In the genomic region with DNA sequence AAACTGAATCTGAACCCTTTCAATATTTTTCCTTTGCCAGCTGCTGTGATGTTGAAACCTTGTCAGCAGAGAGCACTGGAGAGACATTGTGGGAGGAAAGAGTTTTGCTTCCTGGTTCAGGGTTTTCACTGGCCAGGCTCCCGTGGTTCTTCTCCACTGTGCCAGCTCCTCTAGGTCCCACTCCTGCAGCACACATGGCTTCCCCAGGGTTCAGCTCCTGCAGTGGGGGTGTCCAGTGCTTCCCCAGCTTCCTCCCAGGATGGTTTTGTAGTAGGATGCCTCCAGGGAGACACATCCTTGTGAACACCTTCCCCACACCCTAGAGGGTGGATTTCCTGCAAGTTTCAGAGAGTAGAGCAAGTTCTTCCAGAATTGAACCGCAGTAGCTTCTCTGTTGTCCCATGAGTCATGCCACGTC, we compare ENCODE assay signal across 1 cellular context.
TF ChIP-seq lines count a peak whose summit lies in the region.

No MANE protein-coding gene starts in this region.

TF ChIP-seq in HepG2, 621 proteins besides CTCF, POLR2A, EP300 and RAD21 (continued from another document and continues in another):
- TF ChIP-seq, protein P1, sequence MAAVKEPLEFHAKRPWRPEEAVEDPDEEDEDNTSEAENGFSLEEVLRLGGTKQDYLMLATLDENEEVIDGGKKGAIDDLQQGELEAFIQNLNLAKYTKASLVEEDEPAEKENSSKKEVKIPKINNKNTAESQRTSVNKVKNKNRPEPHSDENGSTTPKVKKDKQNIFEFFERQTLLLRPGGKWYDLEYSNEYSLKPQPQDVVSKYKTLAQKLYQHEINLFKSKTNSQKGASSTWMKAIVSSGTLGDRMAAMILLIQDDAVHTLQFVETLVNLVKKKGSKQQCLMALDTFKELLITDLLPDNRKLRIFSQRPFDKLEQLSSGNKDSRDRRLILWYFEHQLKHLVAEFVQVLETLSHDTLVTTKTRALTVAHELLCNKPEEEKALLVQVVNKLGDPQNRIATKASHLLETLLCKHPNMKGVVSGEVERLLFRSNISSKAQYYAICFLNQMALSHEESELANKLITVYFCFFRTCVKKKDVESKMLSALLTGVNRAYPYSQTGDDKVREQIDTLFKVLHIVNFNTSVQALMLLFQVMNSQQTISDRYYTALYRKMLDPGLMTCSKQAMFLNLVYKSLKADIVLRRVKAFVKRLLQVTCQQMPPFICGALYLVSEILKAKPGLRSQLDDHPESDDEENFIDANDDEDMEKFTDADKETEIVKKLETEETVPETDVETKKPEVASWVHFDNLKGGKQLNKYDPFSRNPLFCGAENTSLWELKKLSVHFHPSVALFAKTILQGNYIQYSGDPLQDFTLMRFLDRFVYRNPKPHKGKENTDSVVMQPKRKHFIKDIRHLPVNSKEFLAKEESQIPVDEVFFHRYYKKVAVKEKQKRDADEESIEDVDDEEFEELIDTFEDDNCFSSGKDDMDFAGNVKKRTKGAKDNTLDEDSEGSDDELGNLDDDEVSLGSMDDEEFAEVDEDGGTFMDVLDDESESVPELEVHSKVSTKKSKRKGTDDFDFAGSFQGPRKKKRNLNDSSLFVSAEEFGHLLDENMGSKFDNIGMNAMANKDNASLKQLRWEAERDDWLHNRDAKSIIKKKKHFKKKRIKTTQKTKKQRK (IDR thresholded peaks at IDR 0.05; ENCODE audit: low read length), result no peak
- TF ChIP-seq, protein P2, sequence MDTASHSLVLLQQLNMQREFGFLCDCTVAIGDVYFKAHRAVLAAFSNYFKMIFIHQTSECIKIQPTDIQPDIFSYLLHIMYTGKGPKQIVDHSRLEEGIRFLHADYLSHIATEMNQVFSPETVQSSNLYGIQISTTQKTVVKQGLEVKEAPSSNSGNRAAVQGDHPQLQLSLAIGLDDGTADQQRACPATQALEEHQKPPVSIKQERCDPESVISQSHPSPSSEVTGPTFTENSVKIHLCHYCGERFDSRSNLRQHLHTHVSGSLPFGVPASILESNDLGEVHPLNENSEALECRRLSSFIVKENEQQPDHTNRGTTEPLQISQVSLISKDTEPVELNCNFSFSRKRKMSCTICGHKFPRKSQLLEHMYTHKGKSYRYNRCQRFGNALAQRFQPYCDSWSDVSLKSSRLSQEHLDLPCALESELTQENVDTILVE (CRISPR knock-in tag; IDR thresholded peaks at IDR 0.05), result no peak
- TF ChIP-seq, protein P3, sequence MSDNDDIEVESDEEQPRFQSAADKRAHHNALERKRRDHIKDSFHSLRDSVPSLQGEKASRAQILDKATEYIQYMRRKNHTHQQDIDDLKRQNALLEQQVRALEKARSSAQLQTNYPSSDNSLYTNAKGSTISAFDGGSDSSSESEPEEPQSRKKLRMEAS (IDR thresholded peaks at IDR 0.05), result no peak
- TF ChIP-seq TEAD3 (CRISPR knock-in tag; optimal IDR thresholded peaks at IDR 0.05; ENCODE audit: borderline replicate concordance) (peak; percentile 35), HNF4G (IDR thresholded peaks at IDR 0.05; ENCODE audit: borderline replicate concordance, low read depth, low read length) (no peak), HNF4G (CRISPR knock-in tag; IDR thresholded peaks at IDR 0.05; ENCODE audit: borderline replicate concordance, low read depth) (no peak), ZNF124 (CRISPR knock-in tag; IDR thresholded peaks at IDR 0.05) (0 out of 2 replicates have a peak, but pooled peaks have one; percentile 31), ARHGAP35 (CRISPR knock-in tag; IDR thresholded peaks at IDR 0.05; ENCODE audit: borderline replicate concordance) (no peak), ZNF264 (CRISPR knock-in tag; IDR thresholded peaks at IDR 0.05) (no peak), SKI (IDR thresholded peaks at IDR 0.05; ENCODE audit: partially characterized antibody) (no peak), MEIS2 (CRISPR knock-in tag; IDR thresholded peaks at IDR 0.05) (no peak), FOSL1 (CRISPR knock-in tag; IDR thresholded peaks at IDR 0.05; ENCODE audit: borderline replicate concordance) (no peak), IKZF4 (CRISPR knock-in tag; IDR thresholded peaks at IDR 0.05; ENCODE audit: borderline replicate concordance, low read depth, not compliant biosample characterization) (no peak), PAX8 (CRISPR knock-in tag; IDR thresholded peaks at IDR 0.05; ENCODE audit: borderline replicate concordance) (no peak), NFE2 (CRISPR knock-in tag; IDR thresholded peaks at IDR 0.05) (no peak), RAD51 (IDR thresholded peaks at IDR 0.05; ENCODE audit: borderline replicate concordance) (no peak), EZH2 (conservative IDR thresholded peaks at IDR 0.05; ENCODE audit: low read depth, low read length) (no peak), PRPF4 (IDR thresholded peaks at IDR 0.05; ENCODE audit: low read depth, low read length, poor library complexity, severe bottlenecking) (no peak), ZNF607 (CRISPR knock-in tag; IDR thresholded peaks at IDR 0.05; ENCODE audit: borderline replicate concordance) (no peak), TBL1XR1 (IDR thresholded peaks at IDR 0.05; ENCODE audit: borderline replicate concordance, low read length, partially characterized antibody) (no peak), NR2F1 (CRISPR knock-in tag; IDR thresholded peaks at IDR 0.05) (no peak), ZNF343 (CRISPR knock-in tag; IDR thresholded peaks at IDR 0.05) (no peak), ZNF350 (CRISPR knock-in tag; IDR thresholded peaks at IDR 0.05; ENCODE audit: borderline replicate concordance, low read depth) (no peak), ZNF430 (CRISPR knock-in tag; IDR thresholded peaks at IDR 0.05) (no peak), ZNF768 (CRISPR knock-in tag; IDR thresholded peaks at IDR 0.05) (no peak), ELF1 (CRISPR knock-in tag; IDR thresholded peaks at IDR 0.05) (peak; percentile 74), THAP11 (CRISPR knock-in tag; IDR thresholded peaks at IDR 0.05) (peak; percentile 34; the same call in 1 of the 2 replicates)
- TF ChIP-seq, protein P4, sequence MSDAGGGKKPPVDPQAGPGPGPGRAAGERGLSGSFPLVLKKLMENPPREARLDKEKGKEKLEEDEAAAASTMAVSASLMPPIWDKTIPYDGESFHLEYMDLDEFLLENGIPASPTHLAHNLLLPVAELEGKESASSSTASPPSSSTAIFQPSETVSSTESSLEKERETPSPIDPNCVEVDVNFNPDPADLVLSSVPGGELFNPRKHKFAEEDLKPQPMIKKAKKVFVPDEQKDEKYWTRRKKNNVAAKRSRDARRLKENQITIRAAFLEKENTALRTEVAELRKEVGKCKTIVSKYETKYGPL (CRISPR knock-in tag; IDR thresholded peaks at IDR 0.05), result no peak
- TF ChIP-seq, protein P5, sequence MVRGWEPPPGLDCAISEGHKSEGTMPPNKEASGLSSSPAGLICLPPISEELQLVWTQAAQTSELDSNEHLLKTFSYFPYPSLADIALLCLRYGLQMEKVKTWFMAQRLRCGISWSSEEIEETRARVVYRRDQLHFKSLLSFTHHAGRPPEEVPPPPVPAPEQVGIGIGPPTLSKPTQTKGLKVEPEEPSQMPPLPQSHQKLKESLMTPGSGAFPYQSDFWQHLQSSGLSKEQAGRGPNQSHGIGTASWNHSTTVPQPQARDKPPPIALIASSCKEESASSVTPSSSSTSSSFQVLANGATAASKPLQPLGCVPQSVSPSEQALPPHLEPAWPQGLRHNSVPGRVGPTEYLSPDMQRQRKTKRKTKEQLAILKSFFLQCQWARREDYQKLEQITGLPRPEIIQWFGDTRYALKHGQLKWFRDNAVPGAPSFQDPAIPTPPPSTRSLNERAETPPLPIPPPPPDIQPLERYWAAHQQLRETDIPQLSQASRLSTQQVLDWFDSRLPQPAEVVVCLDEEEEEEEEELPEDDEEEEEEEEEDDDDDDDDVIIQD (CRISPR knock-in tag; IDR thresholded peaks at IDR 0.05; ENCODE audit: low read depth), result 0 out of 2 replicates have a peak, but pooled peaks have one; percentile 20
- TF ChIP-seq, protein P6, sequence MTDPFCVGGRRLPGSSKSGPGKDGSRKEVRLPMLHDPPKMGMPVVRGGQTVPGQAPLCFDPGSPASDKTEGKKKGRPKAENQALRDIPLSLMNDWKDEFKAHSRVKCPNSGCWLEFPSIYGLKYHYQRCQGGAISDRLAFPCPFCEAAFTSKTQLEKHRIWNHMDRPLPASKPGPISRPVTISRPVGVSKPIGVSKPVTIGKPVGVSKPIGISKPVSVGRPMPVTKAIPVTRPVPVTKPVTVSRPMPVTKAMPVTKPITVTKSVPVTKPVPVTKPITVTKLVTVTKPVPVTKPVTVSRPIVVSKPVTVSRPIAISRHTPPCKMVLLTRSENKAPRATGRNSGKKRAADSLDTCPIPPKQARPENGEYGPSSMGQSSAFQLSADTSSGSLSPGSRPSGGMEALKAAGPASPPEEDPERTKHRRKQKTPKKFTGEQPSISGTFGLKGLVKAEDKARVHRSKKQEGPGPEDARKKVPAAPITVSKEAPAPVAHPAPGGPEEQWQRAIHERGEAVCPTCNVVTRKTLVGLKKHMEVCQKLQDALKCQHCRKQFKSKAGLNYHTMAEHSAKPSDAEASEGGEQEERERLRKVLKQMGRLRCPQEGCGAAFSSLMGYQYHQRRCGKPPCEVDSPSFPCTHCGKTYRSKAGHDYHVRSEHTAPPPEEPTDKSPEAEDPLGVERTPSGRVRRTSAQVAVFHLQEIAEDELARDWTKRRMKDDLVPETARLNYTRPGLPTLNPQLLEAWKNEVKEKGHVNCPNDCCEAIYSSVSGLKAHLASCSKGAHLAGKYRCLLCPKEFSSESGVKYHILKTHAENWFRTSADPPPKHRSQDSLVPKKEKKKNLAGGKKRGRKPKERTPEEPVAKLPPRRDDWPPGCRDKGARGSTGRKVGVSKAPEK (CRISPR knock-in tag; IDR thresholded peaks at IDR 0.05; ENCODE audit: borderline replicate concordance), result no peak
- TF ChIP-seq, protein P7, sequence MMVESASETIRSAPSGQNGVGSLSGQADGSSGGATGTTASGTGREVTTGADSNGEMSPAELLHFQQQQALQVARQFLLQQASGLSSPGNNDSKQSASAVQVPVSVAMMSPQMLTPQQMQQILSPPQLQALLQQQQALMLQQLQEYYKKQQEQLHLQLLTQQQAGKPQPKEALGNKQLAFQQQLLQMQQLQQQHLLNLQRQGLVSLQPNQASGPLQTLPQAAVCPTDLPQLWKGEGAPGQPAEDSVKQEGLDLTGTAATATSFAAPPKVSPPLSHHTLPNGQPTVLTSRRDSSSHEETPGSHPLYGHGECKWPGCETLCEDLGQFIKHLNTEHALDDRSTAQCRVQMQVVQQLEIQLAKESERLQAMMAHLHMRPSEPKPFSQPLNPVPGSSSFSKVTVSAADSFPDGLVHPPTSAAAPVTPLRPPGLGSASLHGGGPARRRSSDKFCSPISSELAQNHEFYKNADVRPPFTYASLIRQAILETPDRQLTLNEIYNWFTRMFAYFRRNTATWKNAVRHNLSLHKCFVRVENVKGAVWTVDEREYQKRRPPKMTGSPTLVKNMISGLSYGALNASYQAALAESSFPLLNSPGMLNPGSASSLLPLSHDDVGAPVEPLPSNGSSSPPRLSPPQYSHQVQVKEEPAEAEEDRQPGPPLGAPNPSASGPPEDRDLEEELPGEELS (CRISPR knock-in tag; IDR thresholded peaks at IDR 0.05), result no peak
- TF ChIP-seq, protein P8, sequence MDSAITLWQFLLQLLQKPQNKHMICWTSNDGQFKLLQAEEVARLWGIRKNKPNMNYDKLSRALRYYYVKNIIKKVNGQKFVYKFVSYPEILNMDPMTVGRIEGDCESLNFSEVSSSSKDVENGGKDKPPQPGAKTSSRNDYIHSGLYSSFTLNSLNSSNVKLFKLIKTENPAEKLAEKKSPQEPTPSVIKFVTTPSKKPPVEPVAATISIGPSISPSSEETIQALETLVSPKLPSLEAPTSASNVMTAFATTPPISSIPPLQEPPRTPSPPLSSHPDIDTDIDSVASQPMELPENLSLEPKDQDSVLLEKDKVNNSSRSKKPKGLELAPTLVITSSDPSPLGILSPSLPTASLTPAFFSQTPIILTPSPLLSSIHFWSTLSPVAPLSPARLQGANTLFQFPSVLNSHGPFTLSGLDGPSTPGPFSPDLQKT (CRISPR knock-in tag; IDR thresholded peaks at IDR 0.05; ENCODE audit: borderline replicate concordance), result no peak
- TF ChIP-seq, protein P9, sequence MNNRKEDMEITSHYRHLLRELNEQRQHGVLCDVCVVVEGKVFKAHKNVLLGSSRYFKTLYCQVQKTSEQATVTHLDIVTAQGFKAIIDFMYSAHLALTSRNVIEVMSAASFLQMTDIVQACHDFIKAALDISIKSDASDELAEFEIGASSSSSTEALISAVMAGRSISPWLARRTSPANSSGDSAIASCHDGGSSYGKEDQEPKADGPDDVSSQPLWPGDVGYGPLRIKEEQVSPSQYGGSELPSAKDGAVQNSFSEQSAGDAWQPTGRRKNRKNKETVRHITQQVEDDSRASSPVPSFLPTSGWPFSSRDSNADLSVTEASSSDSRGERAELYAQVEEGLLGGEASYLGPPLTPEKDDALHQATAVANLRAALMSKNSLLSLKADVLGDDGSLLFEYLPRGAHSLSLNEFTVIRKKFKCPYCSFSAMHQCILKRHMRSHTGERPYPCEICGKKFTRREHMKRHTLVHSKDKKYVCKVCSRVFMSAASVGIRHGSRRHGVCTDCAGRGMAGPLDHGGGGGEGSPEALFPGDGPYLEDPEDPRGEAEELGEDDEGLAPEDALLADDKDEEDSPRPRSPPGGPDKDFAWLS (CRISPR knock-in tag; IDR thresholded peaks at IDR 0.05; ENCODE audit: borderline replicate concordance), result no peak
- TF ChIP-seq, protein P10, sequence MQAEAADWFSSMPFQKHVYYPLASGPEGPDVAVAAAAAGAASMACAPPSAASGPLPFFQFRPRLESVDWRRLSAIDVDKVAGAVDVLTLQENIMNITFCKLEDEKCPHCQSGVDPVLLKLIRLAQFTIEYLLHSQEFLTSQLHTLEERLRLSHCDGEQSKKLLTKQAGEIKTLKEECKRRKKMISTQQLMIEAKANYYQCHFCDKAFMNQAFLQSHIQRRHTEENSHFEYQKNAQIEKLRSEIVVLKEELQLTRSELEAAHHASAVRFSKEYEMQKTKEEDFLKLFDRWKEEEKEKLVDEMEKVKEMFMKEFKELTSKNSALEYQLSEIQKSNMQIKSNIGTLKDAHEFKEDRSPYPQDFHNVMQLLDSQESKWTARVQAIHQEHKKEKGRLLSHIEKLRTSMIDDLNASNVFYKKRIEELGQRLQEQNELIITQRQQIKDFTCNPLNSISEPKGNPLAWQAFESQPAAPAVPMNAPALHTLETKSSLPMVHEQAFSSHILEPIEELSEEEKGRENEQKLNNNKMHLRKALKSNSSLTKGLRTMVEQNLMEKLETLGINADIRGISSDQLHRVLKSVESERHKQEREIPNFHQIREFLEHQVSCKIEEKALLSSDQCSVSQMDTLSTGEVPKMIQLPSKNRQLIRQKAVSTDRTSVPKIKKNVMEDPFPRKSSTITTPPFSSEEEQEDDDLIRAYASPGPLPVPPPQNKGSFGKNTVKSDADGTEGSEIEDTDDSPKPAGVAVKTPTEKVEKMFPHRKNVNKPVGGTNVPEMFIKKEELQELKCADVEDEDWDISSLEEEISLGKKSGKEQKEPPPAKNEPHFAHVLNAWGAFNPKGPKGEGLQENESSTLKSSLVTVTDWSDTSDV (CRISPR knock-in tag; IDR thresholded peaks at IDR 0.05), result no peak
- TF ChIP-seq, protein P11, sequence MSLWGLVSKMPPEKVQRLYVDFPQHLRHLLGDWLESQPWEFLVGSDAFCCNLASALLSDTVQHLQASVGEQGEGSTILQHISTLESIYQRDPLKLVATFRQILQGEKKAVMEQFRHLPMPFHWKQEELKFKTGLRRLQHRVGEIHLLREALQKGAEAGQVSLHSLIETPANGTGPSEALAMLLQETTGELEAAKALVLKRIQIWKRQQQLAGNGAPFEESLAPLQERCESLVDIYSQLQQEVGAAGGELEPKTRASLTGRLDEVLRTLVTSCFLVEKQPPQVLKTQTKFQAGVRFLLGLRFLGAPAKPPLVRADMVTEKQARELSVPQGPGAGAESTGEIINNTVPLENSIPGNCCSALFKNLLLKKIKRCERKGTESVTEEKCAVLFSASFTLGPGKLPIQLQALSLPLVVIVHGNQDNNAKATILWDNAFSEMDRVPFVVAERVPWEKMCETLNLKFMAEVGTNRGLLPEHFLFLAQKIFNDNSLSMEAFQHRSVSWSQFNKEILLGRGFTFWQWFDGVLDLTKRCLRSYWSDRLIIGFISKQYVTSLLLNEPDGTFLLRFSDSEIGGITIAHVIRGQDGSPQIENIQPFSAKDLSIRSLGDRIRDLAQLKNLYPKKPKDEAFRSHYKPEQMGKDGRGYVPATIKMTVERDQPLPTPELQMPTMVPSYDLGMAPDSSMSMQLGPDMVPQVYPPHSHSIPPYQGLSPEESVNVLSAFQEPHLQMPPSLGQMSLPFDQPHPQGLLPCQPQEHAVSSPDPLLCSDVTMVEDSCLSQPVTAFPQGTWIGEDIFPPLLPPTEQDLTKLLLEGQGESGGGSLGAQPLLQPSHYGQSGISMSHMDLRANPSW (CRISPR knock-in tag; IDR thresholded peaks at IDR 0.05; ENCODE audit: borderline replicate concordance), result no peak
